ENCODE assay signal across 9 cellular contexts in the genomic region with DNA sequence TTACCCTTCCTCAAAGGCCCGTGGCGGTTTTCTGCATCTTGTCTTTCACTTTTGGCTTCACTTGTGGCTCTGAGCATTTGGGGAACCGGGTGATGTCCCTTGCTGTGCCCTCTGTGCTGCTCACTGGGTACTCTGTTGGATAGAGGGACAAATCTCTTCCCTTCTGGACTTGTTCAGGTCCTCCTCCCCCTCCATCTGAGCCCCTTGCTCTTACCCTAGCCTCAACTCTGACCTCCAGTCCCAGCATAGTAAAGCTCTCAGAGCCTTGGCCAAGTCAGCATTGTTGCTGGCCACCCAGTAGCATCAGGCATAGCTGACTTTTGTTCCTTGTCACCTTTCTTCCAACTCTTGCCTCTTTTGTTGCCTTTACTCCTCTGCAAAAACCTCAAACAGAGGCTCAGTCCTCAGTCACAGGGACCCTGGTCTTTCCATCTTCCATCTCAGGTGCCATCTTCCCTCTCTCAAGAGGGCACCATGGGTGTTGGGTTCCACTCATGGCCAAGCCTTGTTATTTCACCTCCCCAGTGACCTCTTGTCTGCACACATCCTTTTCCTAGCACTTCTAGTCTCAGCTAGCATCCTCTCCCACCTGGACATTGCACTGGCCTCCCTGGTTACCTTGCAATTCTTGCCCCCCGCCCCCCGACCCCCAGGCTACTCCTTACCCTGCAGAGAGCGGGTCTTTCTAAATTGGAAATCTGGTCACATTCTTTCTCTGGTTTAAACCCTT. TPM values are rescaled to one million over a fixed set of nuclear protein-coding genes. Genes with fewer than 3 reads are reported as not detected.
DNase-seq lines count a peak whose midpoint lies in the region; ATAC-seq and TF ChIP-seq lines count a peak whose summit lies in the region.
"Had no signal": no experiment of that assay in that cellular context is flagged by ENCODE, and none has a peak within 500 bp of the region (broad histone marks: within the 10 kb centered on the region; RNA-seq: fewer than 3 reads in every experiment).

No MANE protein-coding gene starts in this region.

- DNase-seq in DND-41 (peak; percentile 90), KG1 (lab: John Stamatoyannopoulos, UW) (peak; percentile 84), fibroblast of peridontal ligament (ENCODE audit: extremely low read depth) (peak; percentile 74), progenitor cell of endocrine pancreas (ENCODE audit: low spot score, unreplicated experiment) (no peak), NCI-H1436 (lab: John Stamatoyannopoulos, UW) (no peak)
- peak; percentile 37 for DNase-seq in activated CD8-positive, alpha-beta memory T cell treated with anti-CD3 and anti-CD28 coated beads, Interleukin-2, amount 50 U/mL, for 1 hour (ENCODE audit: extremely low read depth)

- H3K36me3 Mint-ChIP-seq in progenitor cell of endocrine pancreas (ENCODE audit: insufficient read depth): peaks cover 3% of the 10 kb centered on the region

- peak overlapping the region; percentile 72 to 91; a peak in 3 of 4 replicates for H3K4me3 ChIP-seq in DND-41 (ENCODE audit: low read depth in 1 of 2, low read length in 2 of 2)

- peaks cover 19% of the 10 kb centered on the region for H4K20me1 ChIP-seq in DND-41 (ENCODE audit: insufficient read depth, low read length)

- no peaks in the 10 kb centered on the region for H3K9me3 Mint-ChIP-seq in progenitor cell of endocrine pancreas (ENCODE audit: low read depth)

- peak overlapping the region; percentile 92 for H3K27ac ChIP-seq in DND-41 (ENCODE audit: low read length)

- peak overlapping the region; percentile 98 for H3K4me2 ChIP-seq in DND-41 (ENCODE audit: insufficient read depth, low read length)

- ATAC-seq in DND-41 (ENCODE audit: insufficient read depth, low read depth) (peak; percentile 78), GM19463 (IDR thresholded peaks at IDR 0.05; ENCODE audit: unreplicated experiment) (peak; percentile 51), HG03139 (IDR thresholded peaks at IDR 0.05; ENCODE audit: unreplicated experiment) (no peak)

- peaks cover 32% of the 10 kb centered on the region for H3K79me2 ChIP-seq in DND-41 (ENCODE audit: insufficient read depth, low read length)

- peaks cover 47% of the 10 kb centered on the region for H3K36me3 ChIP-seq in DND-41 (ENCODE audit: insufficient read depth, low read length)

- peaks cover 26% of the 10 kb centered on the region for H3K4me1 ChIP-seq in DND-41 (ENCODE audit: insufficient read depth, low read length)

- peak overlapping the region; percentile 99 for H3K27ac Mint-ChIP-seq in progenitor cell of endocrine pancreas

- H3K4me1 Mint-ChIP-seq in progenitor cell of endocrine pancreas (ENCODE audit: low read depth): peaks cover 15% of the 10 kb centered on the region

- TF ChIP-seq CTCF in DND-41 (IDR thresholded peaks at IDR 0.05; ENCODE audit: borderline replicate concordance, extremely low read depth, low read length, poor library complexity, severe bottlenecking): no peak
- TF ChIP-seq CTCF in progenitor cell of endocrine pancreas (IDR thresholded peaks at IDR 0.05; ENCODE audit: unreplicated experiment): no peak

- H3K27me3 ChIP-seq in DND-41 (ENCODE audit: insufficient read depth, low read length, poor library complexity): no peaks in the 10 kb centered on the region

- H2AFZ ChIP-seq in DND-41 (ENCODE audit: low read depth, low read length): peak overlapping the region; percentile 76

- H3K27me3 Mint-ChIP-seq in progenitor cell of endocrine pancreas: peaks cover 3% of the 10 kb centered on the region

- H3K9me3 ChIP-seq in DND-41 (ENCODE audit: insufficient read depth, low read length, severe bottlenecking): no peaks in the 10 kb centered on the region

- peak overlapping the region; percentile 84 for H3K9ac ChIP-seq in DND-41 (ENCODE audit: low read depth, low read length)

- H3K4me3 Mint-ChIP-seq in progenitor cell of endocrine pancreas (ENCODE audit: low read depth): peak overlapping the region; percentile 96

RNA-seq across cellular contexts. Expression of a gene that starts 0.4 kb away (rescaled TPM):
- total RNA-seq in progenitor cell of endocrine pancreas: 9.8 and 10.6 TPM in 2 replicates

RNA-seq across cellular contexts. Expression of a gene that starts 5.4 kb away (rescaled TPM):
- total RNA-seq in progenitor cell of endocrine pancreas: 0.57 and 2.2 TPM in 2 replicates

RNA-seq across cellular contexts. Expression of a gene that starts 6.9 kb away (rescaled TPM):
- total RNA-seq in progenitor cell of endocrine pancreas: 31.9 and 32.1 TPM in 2 replicates

RNA-seq across cellular contexts. Expression of a gene that starts 31.4 kb away (rescaled TPM):
- 74.3 and 75.6 TPM in 2 replicates for total RNA-seq in progenitor cell of endocrine pancreas

RNA-seq across cellular contexts. Expression of a gene that starts 43.3 kb away (rescaled TPM):
- total RNA-seq in progenitor cell of endocrine pancreas: not detected in 2 replicates
- total RNA-seq: dermis microvascular lymphatic vessel endothelial cell had no signal

Comparison
In these comparisons a context has a peak if more than half of its experiments do, and no peak if none do; other contexts are left out.
1. DNase-seq: peak in DND-41 (single experiment), KG1 (single experiment), activated CD8-positive, alpha-beta memory T cell treated with anti-CD3 and anti-CD28 coated beads, Interleukin-2, amount 50 U/mL, for 1 hour (single experiment) and fibroblast of peridontal ligament (single experiment); none in progenitor cell of endocrine pancreas (single experiment) and NCI-H1436 (single experiment).